Comparison of ENCODE assay signal across 9 cellular contexts in genomic region chr9:35691757-35692301, GRCh38. TPM values are rescaled to one million over a fixed set of nuclear protein-coding genes. Genes with fewer than 3 reads are reported as not detected.
DNase-seq lines count a peak whose midpoint lies in the region; ATAC-seq and TF ChIP-seq lines count a peak whose summit lies in the region.
"Had no signal": no experiment of that assay in that cellular context is flagged by ENCODE, and none has a peak within 500 bp of the region (broad histone marks: within the 10 kb centered on the region; RNA-seq: fewer than 3 reads in every experiment).

No MANE protein-coding gene starts in this region.

- peak overlapping the region; percentile 87 for H3K4me3 Mint-ChIP-seq in Calu3 (ENCODE audit: low read depth, unreplicated experiment)

- H3K27me3 Mint-ChIP-seq in Calu3 (ENCODE audit: unreplicated experiment): no peaks in the 10 kb centered on the region

- 70 to 81% methylated on average over 13 of the region's 13 CpGs for WGBS in esophagus, 2 donors
- WGBS in psoas muscle, 3 donors: 54 to 69% (median 62%) methylated on average over 13 of the region's 13 CpGs

- H2AFZ ChIP-seq in OCI-LY3 (ENCODE audit: low read depth, low read length): no peak overlapping the region

- no peaks in the 10 kb centered on the region; the same call in 1 of the 2 replicates for H4K20me1 ChIP-seq in OCI-LY3 (ENCODE audit: insufficient read depth, low read length)

- no peak overlapping the region for H3K4me2 ChIP-seq in OCI-LY3 (ENCODE audit: low read length)

- peak overlapping the region; percentile 9 for H3K27ac Mint-ChIP-seq in Calu3 (ENCODE audit: unreplicated experiment)

- peak overlapping the region; percentile 83; the same call in 1 of the 2 replicates for H3K4me3 ChIP-seq in OCI-LY3 (ENCODE audit: low read length)
- H3K4me3 ChIP-seq in esophagus (ENCODE audit: low read depth in 1 of 2, low read length in 2 of 2): peak overlapping the region in 1 of 2 donors; percentile 57
- peak overlapping the region; percentile 100 for H3K4me3 ChIP-seq in psoas muscle

- peaks cover 8% of the 10 kb centered on the region; the same call in 1 of the 2 replicates for H3K4me1 ChIP-seq in OCI-LY3 (ENCODE audit: low read length)
- peaks cover 2 to 6% of the 10 kb centered on the region in 2 donors for H3K4me1 ChIP-seq in esophagus (ENCODE audit: control insufficient read depth in 2 of 2, insufficient read depth in 2 of 2, low read length in 1 of 2)
- peaks cover 19% of the 10 kb centered on the region for H3K4me1 ChIP-seq in psoas muscle

- CTCF ChIA-PET in Calu3 (lab: Charles Lee): no interaction called here

- peaks cover 8% of the 10 kb centered on the region for H3K4me1 Mint-ChIP-seq in Calu3 (ENCODE audit: low read depth, unreplicated experiment)

- no TSS peak for BruUV-seq in Calu3 (replicated peaks; lab: Mats Ljungman, UMichigan)

- ATAC-seq in psoas muscle: no peak
- ATAC-seq in left colon: no peak

- TF ChIP-seq CTCF in Calu3 (IDR thresholded peaks at IDR 0.05; ENCODE audit: unreplicated experiment) (no peak), OCI-LY3 (IDR thresholded peaks at IDR 0.05; ENCODE audit: low read depth, low read length) (no peak), psoas muscle (IDR thresholded peaks at IDR 0.05) (no peak)

- no peak for DNase-seq in Calu3
- DNase-seq in psoas muscle: no peak
- DNase-seq in left colon: no peak
- DNase-seq in T1000 (lab: John Stamatoyannopoulos, UW): no peak
- no peak for DNase-seq in NCI-H128 (lab: John Stamatoyannopoulos, UW; ENCODE audit: unreplicated experiment)
- DNase-seq in NCI-H187 (lab: John Stamatoyannopoulos, UW): no peak

- H3K36me3 Mint-ChIP-seq in Calu3 (ENCODE audit: insufficient read depth, unreplicated experiment): peaks cover 43% of the 10 kb centered on the region

- intact Hi-C loops in Calu3 (cut with micrococcal nuclease; ENCODE audit: unreplicated experiment) (no loop called here), psoas muscle (cut with DNase I) (loop anchor here (2.0 to 10.0 kb wide), 3 partner anchors 37 to 207 kb away; partner anchors contain the start of gene TESK1 (in 1 of the 2)), left colon (cut with DNase I, micrococcal nuclease) (loop anchor here in 1 of 2 donors (5.0 kb wide), 1 partner anchor 35 kb away; the partner anchor contains the start of genes CCDC107 and RMRP)

- H3K9me3 Mint-ChIP-seq in Calu3 (ENCODE audit: low read depth, unreplicated experiment): no peaks in the 10 kb centered on the region

- H3K9ac ChIP-seq in OCI-LY3 (ENCODE audit: low read length): no peak overlapping the region

- no peaks in the 10 kb centered on the region for H3K27me3 ChIP-seq in OCI-LY3 (ENCODE audit: low read depth, low read length)
- no peaks in the 10 kb centered on the region for H3K27me3 ChIP-seq in esophagus (ENCODE audit: control insufficient read depth in 1 of 2, insufficient read depth in 2 of 2, low read length in 2 of 2)
- no peaks in the 10 kb centered on the region for H3K27me3 ChIP-seq in psoas muscle (ENCODE audit: insufficient read depth in 3 of 3, low read length in 2 of 3)

- no peaks in the 10 kb centered on the region for H3K79me2 ChIP-seq in OCI-LY3 (ENCODE audit: low read length)

- H3K9me3 ChIP-seq in OCI-LY3 (ENCODE audit: insufficient read depth, low read length): no peaks in the 10 kb centered on the region
- H3K9me3 ChIP-seq in esophagus (ENCODE audit: control insufficient read depth in 2 of 2, insufficient read depth in 1 of 2, low read depth in 1 of 2, low read length in 1 of 2): no peaks in the 10 kb centered on the region
- no peaks in the 10 kb centered on the region for H3K9me3 ChIP-seq in psoas muscle
- H3K9me3 ChIP-seq: HAP-1 had no signal

- H3K36me3 ChIP-seq in OCI-LY3 (replicated peaks; ENCODE audit: low read depth, low read length) (peaks cover 11% of the 10 kb centered on the region), esophagus (ENCODE audit: control insufficient read depth in 2 of 2, insufficient read depth in 2 of 2, low read length in 1 of 2) (no peaks in the 10 kb centered on the region), psoas muscle (ENCODE audit: insufficient read depth in 1 of 2, low read depth in 1 of 2) (peaks cover 0 to 26% of the 10 kb centered on the region in 2 donors)

- H3K27ac ChIP-seq in OCI-LY3 (ENCODE audit: low read length) (no peak overlapping the region), esophagus (ENCODE audit: low read depth in 2 of 2, low read length in 1 of 2) (peak overlapping the region; percentile 86 to 92), psoas muscle (peak overlapping the region; percentile 100)

RNA-seq across cellular contexts. Expression of gene TPM2, which starts 2.1 kb away (rescaled TPM):
- total RNA-seq in Calu3 (2022) (138 and 145 TPM in 2 replicates), psoas muscle (over 10,000 TPM in 1 of 4 donors, 1,000 to 10,000 TPM in 3; 6,047 to 11,456 (median 7,939) TPM), left colon (100 to 1,000 TPM in 1 of 2 donors, 10 to 100 TPM in 1; 25.9 to 277 TPM)
- polyA plus RNA-seq in esophagus (1,000 to 10,000 TPM; 1,007 to 1,288 TPM), psoas muscle (over 10,000 TPM in 2 of 3 donors, 1,000 to 10,000 TPM in 1; 6,654 to 16,334 (median 13,470) TPM)

RNA-seq across cellular contexts. Expression of gene CA9, which starts 18.1 kb away (rescaled TPM):
- total RNA-seq in Calu3 (2022) (0.64 and 0.76 TPM in 2 replicates), psoas muscle (not detected), left colon (under 1 TPM; 0.56 to 0.89 TPM)
- polyA plus RNA-seq in esophagus (under 1 TPM; 0.18 to 0.94 TPM), psoas muscle (under 1 TPM; 0.03 to 0.49 (median 0.05) TPM)

RNA-seq across cellular contexts. Expression of gene ARHGEF39, which starts 26.8 kb away (rescaled TPM):
- 14.2 and 15.4 TPM in 2 replicates for total RNA-seq in Calu3 (2022)
- 1 to 10 TPM; 2.4 to 4.0 TPM for polyA plus RNA-seq in esophagus
- under 1 TPM in 3 of 4 donors, not detected in 1; 0.07 to 0.21 (median 0.10) TPM for total RNA-seq in psoas muscle
- under 1 TPM; 0.20 to 0.79 (median 0.29) TPM for polyA plus RNA-seq in psoas muscle
- 1 to 10 TPM; 5.2 to 7.6 TPM for total RNA-seq in left colon

RNA-seq across cellular contexts. Expression of gene CCDC107, which starts 33.7 kb away (rescaled TPM):
- total RNA-seq in Calu3 (2022) (7.9 and 8.0 TPM in 2 replicates), psoas muscle (10 to 100 TPM; 15.4 to 39.4 (median 27.5) TPM), left colon (10 to 100 TPM; 25.0 to 33.1 TPM)
- polyA plus RNA-seq in esophagus (10 to 100 TPM; 17.3 to 21.1 TPM), psoas muscle (10 to 100 TPM; 21.5 to 49.4 (median 36.3) TPM)

RNA-seq across cellular contexts. Expression of gene RMRP, which starts 34.0 kb away (rescaled TPM):
- total RNA-seq in Calu3 (2022) (8,471 and 11,520 TPM in 2 replicates), psoas muscle (over 10,000 TPM in 1 of 4 donors, 1,000 to 10,000 TPM in 3; 3,787 to 10,280 (median 6,744) TPM), left colon (over 10,000 TPM; 19,198 to 30,979 TPM)
- polyA plus RNA-seq in esophagus (100 to 1,000 TPM in 1 of 2 donors, 1 to 10 TPM in 1; 3.3 to 333 TPM), psoas muscle (10 to 100 TPM in 1 of 3 donors, not detected in 2; 26.8 TPM)

Comparison
In these comparisons a context has a peak if more than half of its experiments do, and no peak if none do; other contexts are left out.
1. RNA of gene TPM2, which starts 2.1 kb away (total RNA-seq): 6,047 to 11,456 TPM in psoas muscle; 25.9 to 277 TPM in left colon and 138 to 145 TPM in Calu3; every median in the first group is over 10 times any median in the second.
2. RNA of gene ARHGEF39, which starts 26.8 kb away (total RNA-seq): 14.2 to 15.4 TPM in Calu3 and 5.2 to 7.6 TPM in left colon; 0.07 to 0.21 TPM in psoas muscle; every median in the first group is over 4 times any median in the second.